Comparison of ENCODE assay signal across 22 cellular contexts in genomic region chr9:2933165-2934095, GRCh38.
"Had no signal": no experiment of that assay in that cellular context is flagged by ENCODE, and none has a peak within 500 bp of the region (broad histone marks: within the 10 kb centered on the region; RNA-seq: fewer than 3 reads in every experiment).

No MANE protein-coding gene starts in this region.

- H3K4me3 ChIP-seq: hepatocyte, left lung, neural progenitor cell, prostate gland, stomach, suprapubic skin, tibial nerve, vagina had no signal

- H3K4me1 ChIP-seq: foreskin keratinocyte, left lung, neural progenitor cell, prostate gland, stomach, suprapubic skin, tibial nerve, vagina had no signal

- H3K27me3 ChIP-seq: foreskin keratinocyte, left lung, neural progenitor cell, stomach, suprapubic skin, tibial nerve, vagina had no signal

- ATAC-seq: activated CD8-positive, alpha-beta T cell treated with anti-CD3 and anti-CD28 coated beads, Interleukin-2, amount 10 ng/mL, durations not matched to agents 7 days and 5 days; foreskin keratinocyte; left lung; naive thymus-derived CD4-positive, alpha-beta T cell had no signal

- FAIRE-seq: endometrium had no signal

- H3K27ac ChIP-seq: foreskin keratinocyte, hepatocyte, left lung, neural progenitor cell, prostate gland, stomach, suprapubic skin, tibial nerve, vagina, VCaP had no signal

- H3K36me3 ChIP-seq: left lung, neural progenitor cell, prostate gland, stomach, suprapubic skin, tibial nerve, vagina had no signal

- DNase-seq: activated CD4-positive, alpha-beta T cell treated with anti-CD3 and anti-CD28 coated beads, Interleukin-2, amount 50 U/mL, for 1 hour; activated CD4-positive, CD25-positive, alpha-beta regulatory T cell treated with anti-CD3 and anti-CD28 coated beads, Interleukin-2, amount 50 U/mL, for 72 hours; activated CD8-positive, alpha-beta T cell treated with anti-CD3 and anti-CD28 coated beads, Interleukin-2, amount 10 ng/mL, durations not matched to agents 7 days and 5 days; activated gamma-delta T cell; activated naive CD4-positive, alpha-beta T cell treated with anti-CD3 and anti-CD28 coated beads, Interleukin-2, amount 50 U/mL, for 16 hours; anterior cingulate cortex; effector CD4-positive, alpha-beta T cell; foreskin keratinocyte; immature natural killer cell; kidney glomerular epithelial cell; naive thymus-derived CD4-positive, alpha-beta T cell; stimulated activated CD4-positive, alpha-beta T cell treated with anti-CD3 and anti-CD28 coated beads, Interleukin-4, amount 100 ng/mL, for 24 hours; stomach had no signal

- H3K9ac ChIP-seq: neural progenitor cell had no signal

- H3K9me3 ChIP-seq: left lung, prostate gland, stomach, suprapubic skin, vagina had no signal
